In genomic region chr19:53517114-53517741, GRCh38 we compare ENCODE assay signal across 31 cellular contexts.
"Had no signal": no experiment of that assay in that cellular context is flagged by ENCODE, and none has a peak within 500 bp of the region (broad histone marks: within the 10 kb centered on the region; RNA-seq: fewer than 3 reads in every experiment).

No MANE protein-coding gene starts in this region.

- H3K27ac Mint-ChIP-seq: activated naive CD8-positive, alpha-beta T cell; mesothelial cell of epicardium; nephron progenitor cell; stimulated activated naive B cell treated with anti-CD40 and anti-IgM and Interleukin-4, amounts not matched to agents 10 μg/mL and 1 μg/mL and 100 μg/mL, for 72 hours; T-helper 17 cell had no signal

- H3K36me3 Mint-ChIP-seq: mesothelial cell of epicardium had no signal

- H3K36me3 ChIP-seq: gastrocnemius medialis, neutrophil, pancreas, prostate gland, sigmoid colon, stomach, tibial nerve had no signal

- FAIRE-seq: colon, endometrium, keratinocyte, pancreas, small intestine had no signal

- H3K9me3 Mint-ChIP-seq: mesothelial cell of epicardium had no signal

- DNase-seq: activated CD4-positive, alpha-beta T cell treated with anti-CD3 and anti-CD28 coated beads for 4 hours; activated CD4-positive, alpha-beta T cell treated with anti-CD3 and anti-CD28 coated beads, Interleukin-2, amount 50 U/mL, for 4 hours; activated effector memory CD4-positive, alpha-beta T cell treated with Interleukin-2 at 50 U/mL for 16 hours; activated naive CD4-positive, alpha-beta T cell treated with Interleukin-2 at 50 U/mL for 16 hours; aorta; body of pancreas; effector CD8-positive, alpha-beta T cell; gastrocnemius medialis; glutamatergic neuron; left cardiac atrium; mammary epithelial cell; naive B cell; nephron progenitor cell; pancreas; retina; sigmoid colon; small intestine; stimulated activated CD4-positive, alpha-beta T cell treated with anti-CD3 and anti-CD28 coated beads, Interleukin-1b, Interleukin-23, amount 100 ng/mL, for 48 hours; stimulated activated naive B cell treated with anti-CD40 and anti-IgM and Interleukin-4, amounts not matched to agents 10 μg/mL and 1 μg/mL and 100 μg/mL, for 72 hours; stomach; T-helper 17 cell; T1000 had no signal

- ATAC-seq: body of pancreas; gastrocnemius medialis; left cardiac atrium; pancreas; stimulated activated naive B cell treated with anti-CD40 and anti-IgM and Interleukin-4, amounts not matched to agents 10 μg/mL and 1 μg/mL and 100 μg/mL, for 72 hours; T-helper 17 cell had no signal

- H3K27ac ChIP-seq: body of pancreas, epithelial cell of prostate, gastrocnemius medialis, neutrophil, pancreas, sigmoid colon, stomach, tibial nerve had no signal

- H3K4me3 Mint-ChIP-seq: activated naive CD8-positive, alpha-beta T cell; mesothelial cell of epicardium; nephron progenitor cell; stimulated activated naive B cell treated with anti-CD40 and anti-IgM and Interleukin-4, amounts not matched to agents 10 μg/mL and 1 μg/mL and 100 μg/mL, for 72 hours; T-helper 17 cell had no signal

- H3K9me3 ChIP-seq: body of pancreas, gastrocnemius medialis, pancreas, prostate gland had no signal

- H3K4me3 ChIP-seq: body of pancreas, gastrocnemius medialis, pancreas, prostate gland, sigmoid colon, stomach, tibial nerve had no signal

- H3K27me3 Mint-ChIP-seq: activated naive CD8-positive, alpha-beta T cell; T-helper 17 cell had no signal

- H3K27me3 ChIP-seq: body of pancreas, gastrocnemius medialis, pancreas, sigmoid colon, stomach, tibial nerve had no signal
